Comparison of ENCODE assay signal across 8 cellular contexts in the genomic region with DNA sequence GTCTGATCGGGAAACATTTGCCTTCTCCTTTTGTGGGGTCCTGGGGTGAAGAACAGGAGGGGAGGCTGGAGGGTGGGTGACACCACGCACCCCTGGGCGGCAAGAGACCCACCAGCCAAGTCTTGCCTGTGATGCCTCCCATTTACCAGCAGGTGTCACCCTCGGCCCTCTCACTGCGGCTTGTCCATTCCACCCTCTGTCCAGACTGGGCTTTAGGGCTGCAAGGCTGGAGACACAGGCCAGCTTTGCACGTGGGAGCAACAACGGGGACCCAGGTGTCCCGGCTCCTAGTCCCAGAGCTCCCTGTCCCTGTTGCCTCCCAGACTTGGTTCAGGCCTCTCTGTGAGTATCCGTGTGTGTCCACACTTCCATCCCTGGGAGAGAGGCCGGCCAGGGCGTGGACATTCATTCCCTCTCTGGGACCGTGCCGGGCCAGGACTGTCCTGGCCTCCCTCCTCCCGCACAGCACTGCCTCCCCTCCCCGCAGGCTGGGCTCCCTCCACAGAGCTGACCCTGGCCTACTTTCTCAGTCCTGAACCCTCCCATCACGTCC. TPM values are rescaled to one million over a fixed set of nuclear protein-coding genes. Genes with fewer than 3 reads are reported as not detected.
DNase-seq lines count a peak whose midpoint lies in the region; ATAC-seq lines count a peak whose summit lies in the region.

No MANE protein-coding gene starts in this region.

- no peaks in the 10 kb centered on the region for H3K9me3 ChIP-seq in naive thymus-derived CD4-positive, alpha-beta T cell (ENCODE audit: control insufficient read depth in 2 of 3, low read length in 3 of 3)

- no peak overlapping the region for H3K27ac Mint-ChIP-seq in naive thymus-derived CD4-positive, alpha-beta T cell

- ATAC-seq in esophagus mucosa (peak; percentile 88), GM18502 (IDR thresholded peaks at IDR 0.05; ENCODE audit: poor library complexity, unreplicated experiment) (no peak)
- ATAC-seq in naive thymus-derived CD4-positive, alpha-beta T cell = peak; percentile 80

- H3K9me3 Mint-ChIP-seq in naive thymus-derived CD4-positive, alpha-beta T cell = no peaks in the 10 kb centered on the region

- H3K4me1 Mint-ChIP-seq in naive thymus-derived CD4-positive, alpha-beta T cell = peaks cover 0 to 2% (median 0%) of the 10 kb centered on the region in 7 donors

- intact Hi-C loops in naive thymus-derived CD4-positive, alpha-beta T cell (cut with micrococcal nuclease) = loop anchor here (1.0 to 10.0 kb wide), 10 partner anchors 32 to 629 kb away; no protein-coding TSS in a partner anchor

- H3K4me1 ChIP-seq in naive thymus-derived CD4-positive, alpha-beta T cell (ENCODE audit: control insufficient read depth in 2 of 2, insufficient read depth in 2 of 2, low read length in 2 of 2) = no peaks in the 10 kb centered on the region

- H3K36me3 ChIP-seq in H7 (replicated peaks; ENCODE audit: control insufficient read depth, insufficient read depth, low read length) = no peaks in the 10 kb centered on the region
- H3K36me3 ChIP-seq in naive thymus-derived CD4-positive, alpha-beta T cell (ENCODE audit: control insufficient read depth in 2 of 3, insufficient read depth in 3 of 3, low read length in 3 of 3) = no peaks in the 10 kb centered on the region

- POLR2A ChIA-PET in naive thymus-derived CD4-positive, alpha-beta T cell (lab: Charles Lee) = interaction anchor here (0.6 kb wide), 1 partner anchor 20 kb away, joined by 5 read pairs; no protein-coding TSS in a partner anchor

- no peaks in the 10 kb centered on the region for H3K27me3 ChIP-seq in H7 (ENCODE audit: control insufficient read depth, insufficient read depth, low read length)
- no peaks in the 10 kb centered on the region for H3K27me3 ChIP-seq in naive thymus-derived CD4-positive, alpha-beta T cell (ENCODE audit: control insufficient read depth in 2 of 2, insufficient read depth in 2 of 2, low read length in 2 of 2)

- CTCF ChIA-PET in naive thymus-derived CD4-positive, alpha-beta T cell (lab: Charles Lee) = interaction anchor here (0.6 to 2.6 kb wide), 6 partner anchors 20 to 149 kb away, joined by 3 to 20 read pairs (median 4); no protein-coding TSS in a partner anchor

- H3K27me3 Mint-ChIP-seq in naive thymus-derived CD4-positive, alpha-beta T cell = no peaks in the 10 kb centered on the region

- H3K4me3 ChIP-seq in H7 (ENCODE audit: insufficient read depth, low read depth, low read length) = no peak overlapping the region
- H3K4me3 ChIP-seq in naive thymus-derived CD4-positive, alpha-beta T cell (ENCODE audit: low read length) = no peak overlapping the region

- H3K27ac ChIP-seq in naive thymus-derived CD4-positive, alpha-beta T cell (ENCODE audit: low read depth, low read length) = no peak overlapping the region

- no peak overlapping the region for H3K4me3 Mint-ChIP-seq in naive thymus-derived CD4-positive, alpha-beta T cell

- DNase-seq in AML-193 (lab: John Stamatoyannopoulos, UW) (peak; percentile 35 to 43), H7 (peak; percentile 95), NOMO-1 (lab: John Stamatoyannopoulos, UW; ENCODE audit: unreplicated experiment in 2 of 2) (peak; percentile 67 to 78)
- peak; percentile 84 for DNase-seq in activated CD8-positive, alpha-beta memory T cell treated with anti-CD3 and anti-CD28 coated beads, Interleukin-2, amount 50 U/mL, for 48 hours
- DNase-seq in naive thymus-derived CD4-positive, alpha-beta T cell = peak in 8 of 9 donors; percentile 12 to 66 (median 45)
- peak; percentile 20 to 23 for DNase-seq in stimulated activated CD8-positive, alpha-beta memory T cell treated with anti-CD3 and anti-CD28 coated beads, Interleukin-7, amount 100 ng/mL, for 1 hour (ENCODE audit: low read depth in 2 of 2)

- H3K36me3 Mint-ChIP-seq in naive thymus-derived CD4-positive, alpha-beta T cell = no peaks in the 10 kb centered on the region

RNA-seq across cellular contexts. Expression of a gene that starts 36.2 kb away (rescaled TPM):
- total RNA-seq in H7 (2014; rRNA removed; shearing (Covaris generic)) = 19.6 and 21.1 TPM in 2 replicates
- total RNA-seq in esophagus mucosa = 49.1 TPM
- total RNA-seq in naive thymus-derived CD4-positive, alpha-beta T cell = 1 to 10 TPM in 2 of 5 experiments, under 1 TPM in 3; 0.82 to 5.6 (median 0.93) TPM
- polyA plus RNA-seq in naive thymus-derived CD4-positive, alpha-beta T cell = under 1 TPM in 1 of 2 donors, not detected in 1; 0.07 TPM

Comparison
In these comparisons a context has a peak if more than half of its experiments do, and no peak if none do; other contexts are left out.
1. DNase-seq: peak in every context shown above with its lines; median percentile 95 in H7; 84 in activated CD8-positive, alpha-beta memory T cell treated with anti-CD3 and anti-CD28 coated beads, Interleukin-2, amount 50 U/mL, for 48 hours; 72 in NOMO-1; 45 in naive thymus-derived CD4-positive, alpha-beta T cell; 39 in AML-193; 22 in stimulated activated CD8-positive, alpha-beta memory T cell treated with anti-CD3 and anti-CD28 coated beads, Interleukin-7, amount 100 ng/mL, for 1 hour.